ENCODE assay signal across 28 cellular contexts in genomic region chr14:48127674-48128073, GRCh38.
"Had no signal": no experiment of that assay in that cellular context is flagged by ENCODE, and none has a peak within 500 bp of the region (broad histone marks: within the 10 kb centered on the region; RNA-seq: fewer than 3 reads in every experiment).

No MANE protein-coding gene starts in this region.

- H3K27me3 ChIP-seq: ascending aorta, cardiac muscle cell had no signal

- H3K4me1 ChIP-seq: ascending aorta had no signal

- H3K27ac ChIP-seq: ascending aorta, cardiac muscle cell had no signal

- H3K4me3 ChIP-seq: ascending aorta, cardiac muscle cell had no signal

- H3K36me3 ChIP-seq: ascending aorta, cardiac muscle cell had no signal

- H3K9me3 ChIP-seq: ascending aorta had no signal

- DNase-seq: activated B cell treated with CpG ODN at 0.5 μM for 24 hours; activated CD4-positive, alpha-beta memory T cell treated with anti-CD3 and anti-CD28 coated beads for 36 hours; activated CD4-positive, alpha-beta T cell treated with anti-CD3 and anti-CD28 coated beads for 4 hours; activated CD4-positive, alpha-beta T cell treated with anti-CD3 and anti-CD28 coated beads, Interleukin-2, amount 10 ng/mL, durations not matched to agents 24 days and 14 days; activated CD4-positive, alpha-beta T cell treated with anti-CD3 and anti-CD28 coated beads, Interleukin-2, amount 50 U/mL, for 1 hour; activated CD4-positive, alpha-beta T cell treated with anti-CD3 and anti-CD28 coated beads, Interleukin-2, amount 50 U/mL, for 4 hours; activated CD4-positive, CD25-positive, alpha-beta regulatory T cell treated with anti-CD3 and anti-CD28 coated beads, Interleukin-2, amount 50 U/mL, for 72 hours; activated CD8-positive, alpha-beta memory T cell treated with anti-CD3 and anti-CD28 coated beads, Interleukin-2, amount 50 U/mL, for 4 hours; activated CD8-positive, alpha-beta T cell treated with anti-CD3 and anti-CD28 coated beads for 36 hours; activated effector memory CD4-positive, alpha-beta T cell treated with anti-CD3 and anti-CD28 coated beads, Interleukin-2, amount 50 U/mL, for 16 hours; activated gamma-delta T cell treated with Interleukin-2 at 50 U/mL for 16 hours; activated naive CD4-positive, alpha-beta T cell; activated naive CD4-positive, alpha-beta T cell treated with anti-CD3 and anti-CD28 coated beads for 36 hours; activated naive CD4-positive, alpha-beta T cell treated with anti-CD3 and anti-CD28 coated beads, Interleukin-2, amount 50 U/mL, for 16 hours; activated naive CD8-positive, alpha-beta T cell treated with anti-CD3 and anti-CD28 coated beads for 36 hours; activated T-cell treated with anti-CD3 and anti-CD28 coated beads for 4 hours; activated T-cell treated with anti-CD3 and anti-CD28 coated beads, Interleukin-2, amount 50 U/mL, for 1 hour; activated T-cell treated with anti-CD3 and anti-CD28 coated beads, Interleukin-2, amount 50 U/mL, for 4 hours; activated T-cell treated with anti-CD3 and anti-CD28 coated beads, Interleukin-2, amount 50 U/mL, for 72 hours; amygdala; anterior cingulate cortex; caudate nucleus; cerebellar nuclear complex; T-helper 1 cell; T-helper 2 cell; T-helper 9 cell had no signal
